Comparison of ENCODE assay signal across 16 cellular contexts in genomic region chr22:44683237-44683636, GRCh38. TPM values are rescaled to one million over a fixed set of nuclear protein-coding genes. Genes with fewer than 3 reads are reported as not detected.
DNase-seq lines count a peak whose midpoint lies in the region; ATAC-seq and TF ChIP-seq lines count a peak whose summit lies in the region.
"Had no signal": no experiment of that assay in that cellular context is flagged by ENCODE, and none has a peak within 500 bp of the region (broad histone marks: within the 10 kb centered on the region; RNA-seq: fewer than 3 reads in every experiment).

No MANE protein-coding gene starts in this region.

- no peaks in the 10 kb centered on the region for H3K27me3 Mint-ChIP-seq in activated CD4-positive, alpha-beta T cell treated with anti-CD3 and anti-CD28 coated beads, Interleukin-2, amount 10 ng/mL, durations not matched to agents 24 days and 14 days
- H3K27me3 Mint-ChIP-seq in T-helper 17 cell, result no peaks in the 10 kb centered on the region
- H3K27me3 Mint-ChIP-seq: naive thymus-derived CD8-positive, alpha-beta T cell; T-cell had no signal

- WGBS in ovary, 3 donors, result 75 to 89% (median 86%) methylated on average over 5 of the region's 5 CpGs

- intact Hi-C loops in activated CD4-positive, alpha-beta T cell treated with anti-CD3 and anti-CD28 coated beads, Interleukin-2, amount 10 ng/mL, durations not matched to agents 24 days and 14 days (cut with micrococcal nuclease), result loop anchor here (10.0 kb wide), 1 partner anchor 498 kb away; the partner anchor contains the start of gene PARVG
- intact Hi-C loops in ovary (cut with DNase I), result no loop called here

- no peak for TF ChIP-seq EP300 in ovary (IDR thresholded peaks at IDR 0.05)

- H3K27me3 ChIP-seq in ovary, result no peaks in the 10 kb centered on the region
- H3K27me3 ChIP-seq: ascending aorta had no signal

- ATAC-seq in GM19351 (IDR thresholded peaks at IDR 0.05; ENCODE audit: unreplicated experiment), result peak; percentile 39
- ATAC-seq in T-helper 17 cell, result no peak
- ATAC-seq: HepG2; naive thymus-derived CD8-positive, alpha-beta T cell; Panc1; T-cell had no signal

- no peaks in the 10 kb centered on the region for H3K36me3 ChIP-seq in ovary
- H3K36me3 ChIP-seq: ascending aorta, tibial artery had no signal

- H3K4me3 Mint-ChIP-seq in activated CD4-positive, alpha-beta T cell treated with anti-CD3 and anti-CD28 coated beads, Interleukin-2, amount 10 ng/mL, durations not matched to agents 24 days and 14 days, result peak overlapping the region; percentile 58
- no peak overlapping the region for H3K4me3 Mint-ChIP-seq in T-helper 17 cell

- H3K9me3 ChIP-seq in T-helper 17 cell (ENCODE audit: control insufficient read depth, low read length, poor library complexity, severe bottlenecking) (no peaks in the 10 kb centered on the region), ovary (no peaks in the 10 kb centered on the region)
- H3K9me3 ChIP-seq: ascending aorta, tibial artery had no signal

- DNase-seq in activated CD4-positive, alpha-beta T cell treated with anti-CD3 and anti-CD28 coated beads, Interleukin-2, amount 10 ng/mL, durations not matched to agents 24 days and 14 days, result peak; percentile 77
- DNase-seq in activated CD4-positive, alpha-beta T cell treated with anti-CD3 and anti-CD28 coated beads, Interleukin-2, amount 50 U/mL, for 1 hour, result no peak
- peak; percentile 30 to 55 for DNase-seq in activated CD4-positive, alpha-beta T cell treated with anti-CD3 and anti-CD28 coated beads, Interleukin-2, amount 50 U/mL, for 48 hours
- DNase-seq in stimulated activated CD8-positive, alpha-beta memory T cell treated with anti-CD3 and anti-CD28 coated beads, Interleukin-15, amount 100 ng/mL, for 48 hours (ENCODE audit: low read depth in 2 of 2), result peak; percentile 41 to 56
- no peak for DNase-seq in hippocampal formation (lab: John Stamatoyannopoulos, UW)
- no peak for DNase-seq in T-helper 17 cell
- DNase-seq in ovary, result no peak
- DNase-seq: Calu3; naive thymus-derived CD8-positive, alpha-beta T cell; NCI-H1105 treated with DMSO at 0.1 percent for 48 hours; T-cell; tibial artery had no signal

- no peaks in the 10 kb centered on the region for H3K9me3 Mint-ChIP-seq in activated CD4-positive, alpha-beta T cell treated with anti-CD3 and anti-CD28 coated beads, Interleukin-2, amount 10 ng/mL, durations not matched to agents 24 days and 14 days
- H3K9me3 Mint-ChIP-seq: naive thymus-derived CD8-positive, alpha-beta T cell; T-cell had no signal

- no peak overlapping the region for H3K4me3 ChIP-seq in ovary
- H3K4me3 ChIP-seq: ascending aorta, tibial artery had no signal

- H3K4me1 ChIP-seq in ovary (ENCODE audit: insufficient read depth), result peaks cover 8% of the 10 kb centered on the region
- H3K4me1 ChIP-seq: ascending aorta had no signal

- TF ChIP-seq CTCF in ovary (IDR thresholded peaks at IDR 0.05), result no peak

- H3K4me1 Mint-ChIP-seq in activated CD4-positive, alpha-beta T cell treated with anti-CD3 and anti-CD28 coated beads, Interleukin-2, amount 10 ng/mL, durations not matched to agents 24 days and 14 days, result peaks cover 53% of the 10 kb centered on the region
- H3K4me1 Mint-ChIP-seq in T-helper 17 cell, result peaks cover 30% of the 10 kb centered on the region

- H3K27ac ChIP-seq in ovary, result no peak overlapping the region
- H3K27ac ChIP-seq: ascending aorta, tibial artery had no signal

- TF ChIP-seq POLR2A in ovary (IDR thresholded peaks at IDR 0.05), result no peak

- H3K27ac Mint-ChIP-seq in activated CD4-positive, alpha-beta T cell treated with anti-CD3 and anti-CD28 coated beads, Interleukin-2, amount 10 ng/mL, durations not matched to agents 24 days and 14 days, result peak overlapping the region; percentile 75
- no peak overlapping the region for H3K27ac Mint-ChIP-seq in T-helper 17 cell

- H3K36me3 Mint-ChIP-seq in activated CD4-positive, alpha-beta T cell treated with anti-CD3 and anti-CD28 coated beads, Interleukin-2, amount 10 ng/mL, durations not matched to agents 24 days and 14 days (ENCODE audit: low read depth), result peaks cover 4% of the 10 kb centered on the region
- H3K36me3 Mint-ChIP-seq in T-helper 17 cell (ENCODE audit: low read depth), result peaks cover 2% of the 10 kb centered on the region

RNA-seq across cellular contexts. Expression of gene PRR5, which starts 18.8 kb away (rescaled TPM):
- total RNA-seq in activated CD4-positive, alpha-beta T cell treated with anti-CD3 and anti-CD28 coated beads, Interleukin-2, amount 10 ng/mL, durations not matched to agents 24 days and 14 days, result 22.7 and 23.6 TPM in 2 replicates
- total RNA-seq in T-helper 17 cell (10 to 100 TPM; 51.8 to 52.2 TPM), ovary (10 to 100 TPM in 6 of 7 donors, 1 to 10 TPM in 1; 6.7 to 21.1 (median 16.8) TPM)
- polyA plus RNA-seq in ovary, result 10 to 100 TPM in 1 of 2 donors, 1 to 10 TPM in 1; 4.0 to 17.3 TPM

Comparison
In these comparisons a context has a peak if more than half of its experiments do, and no peak if none do; other contexts are left out.
1. DNase-seq: peak in activated CD4-positive, alpha-beta T cell treated with anti-CD3 and anti-CD28 coated beads, Interleukin-2, amount 10 ng/mL, durations not matched to agents 24 days and 14 days (single experiment), activated CD4-positive, alpha-beta T cell treated with anti-CD3 and anti-CD28 coated beads, Interleukin-2, amount 50 U/mL, for 48 hours (2 of 2) and stimulated activated CD8-positive, alpha-beta memory T cell treated with anti-CD3 and anti-CD28 coated beads, Interleukin-15, amount 100 ng/mL, for 48 hours (2 of 2); none in activated CD4-positive, alpha-beta T cell treated with anti-CD3 and anti-CD28 coated beads, Interleukin-2, amount 50 U/mL, for 1 hour (single experiment), hippocampal formation (0 of 2), T-helper 17 cell (0 of 3) and ovary (0 of 5).